Comparison of ENCODE assay signal across 15 cellular contexts in genomic region chr9:137268538-137269201, GRCh38. TPM values are rescaled to one million over a fixed set of nuclear protein-coding genes. Genes with fewer than 3 reads are reported as not detected.
DNase-seq lines count a peak whose midpoint lies in the region; ATAC-seq, FAIRE-seq and TF ChIP-seq lines count a peak whose summit lies in the region.
"Had no signal": no experiment of that assay in that cellular context is flagged by ENCODE, and none has a peak within 500 bp of the region (broad histone marks: within the 10 kb centered on the region; RNA-seq: fewer than 3 reads in every experiment).

No MANE protein-coding gene starts in this region.

- no peaks in the 10 kb centered on the region for H3K4me1 Mint-ChIP-seq in neural progenitor cell

- DNase-seq in kidney = peak; percentile 78
- DNase-seq in stomach = no peak
- DNase-seq in NCI-H2171 (lab: John Stamatoyannopoulos, UW) = no peak
- DNase-seq in SK-N-SH = no peak
- no peak for DNase-seq in neural progenitor cell (ENCODE audit: low spot score)
- no peak for DNase-seq in AG20443 (ENCODE audit: low spot score)
- DNase-seq: DMS79 treated with DMSO at 0.1 percent for 48 hours; stimulated activated CD4-positive, alpha-beta T cell treated with anti-CD3 and anti-CD28 coated beads, Interleukin-4, amount 100 ng/mL, for 4 hours; T-helper 17 cell had no signal

- no peak for TF ChIP-seq EP300 in stomach (IDR thresholded peaks at IDR 0.05)
- TF ChIP-seq EP300 in SK-N-SH (IDR thresholded peaks at IDR 0.05; ENCODE audit: borderline replicate concordance in 1 of 2, low read depth in 1 of 2, low read length in 1 of 2) = no peak

- H3K27me3 Mint-ChIP-seq in neural progenitor cell (ENCODE audit: insufficient read depth, low read depth) = no peaks in the 10 kb centered on the region
- H3K27me3 Mint-ChIP-seq: natural killer cell treated with Interleukin-12 subunit alpha and Interleukin-12 subunit beta and Interleukin-15 and Interleukin-18, amount 100 ng/mL, for 72 hours; T-helper 17 cell had no signal

- WGBS in stomach, 5 donors = 36 to 59% (median 47%) methylated on average over 18 to 19 of the region's 19 CpGs
- WGBS in SK-N-SH (ENCODE audit: low lambda C conversion rate) = 90% methylated on average over 19 of the region's 19 CpGs

- H3K36me3 Mint-ChIP-seq in neural progenitor cell = peaks cover 8% of the 10 kb centered on the region

- CTCF ChIA-PET in SK-N-SH (lab: Yijun Ruan, JAX) = interaction anchor here (0.6 to 1.7 kb wide), 3 partner anchors 11 to 130 kb away, joined by 3 to 6 read pairs (median 6); no protein-coding TSS in a partner anchor

- no peak overlapping the region for H3K27ac Mint-ChIP-seq in neural progenitor cell

- H3K4me2 ChIP-seq in SK-N-SH (no peak overlapping the region), neural progenitor cell (no peak overlapping the region)

- no peak for TF ChIP-seq RAD21 in SK-N-SH (IDR thresholded peaks at IDR 0.05; ENCODE audit: low read length)

- H3K4me3 ChIP-seq in kidney (ENCODE audit: low read length in 2 of 2) = peak overlapping the region in 1 of 2 donors; percentile 1
- H3K4me3 ChIP-seq in stomach = peak overlapping the region in 1 of 4 donors; percentile 30
- no peak overlapping the region for H3K4me3 ChIP-seq in SK-N-SH (ENCODE audit: low read depth in 2 of 2, low read length in 1 of 2)
- no peak overlapping the region for H3K4me3 ChIP-seq in neural progenitor cell
- H3K4me3 ChIP-seq: cardiac muscle cell, vagina had no signal

- H4K20me1 ChIP-seq in SK-N-SH (ENCODE audit: insufficient read depth) (0 out of 2 replicates have a peak, but pooled peaks cover 3% of the 10 kb centered on the region), neural progenitor cell (ENCODE audit: low read depth) (no peaks in the 10 kb centered on the region)

- POLR2A ChIA-PET in SK-N-SH (lab: Yijun Ruan, JAX) = no interaction called here

- H3K36me3 ChIP-seq in kidney (ENCODE audit: control insufficient read depth in 1 of 2, insufficient read depth in 2 of 2, low read length in 2 of 2) = peaks cover 2 to 6% of the 10 kb centered on the region in 2 donors
- H3K36me3 ChIP-seq in stomach = peaks cover 53 to 92% (median 81%) of the 10 kb centered on the region in 4 donors
- peaks cover 19 to 50% of the 10 kb centered on the region in 2 experiments for H3K36me3 ChIP-seq in SK-N-SH (replicated peaks in 1 of 2; ENCODE audit: control insufficient read depth in 1 of 2, insufficient read depth in 2 of 2, low read length in 1 of 2)
- H3K36me3 ChIP-seq in neural progenitor cell = no peaks in the 10 kb centered on the region

- TF ChIP-seq CTCF in VCaP (conservative IDR thresholded peaks at IDR 0.05) (no peak), kidney (IDR thresholded peaks at IDR 0.05; ENCODE audit: borderline replicate concordance, extremely low read depth, insufficient read depth) (no peak), stomach (IDR thresholded peaks at IDR 0.05) (no peak), SK-N-SH (IDR thresholded peaks at IDR 0.05) (no peak), neural progenitor cell (IDR thresholded peaks at IDR 0.05) (no peak)

- no peak for TF ChIP-seq POLR2A in stomach (IDR thresholded peaks at IDR 0.05)

- intact Hi-C loops in kidney (cut with DNase I) (no loop called here), stomach (cut with DNase I; ENCODE audit: low total_unique reads) (no loop called here)

- H3K9ac ChIP-seq in kidney (ENCODE audit: low read length in 2 of 2) (peak overlapping the region in 1 of 2 donors; percentile 53), SK-N-SH (no peak overlapping the region), neural progenitor cell (no peak overlapping the region)

- no peaks in the 10 kb centered on the region for H3K9me3 ChIP-seq in kidney (ENCODE audit: control insufficient read depth in 1 of 2, low read length in 2 of 2)
- no peaks in the 10 kb centered on the region for H3K9me3 ChIP-seq in stomach
- no peaks in the 10 kb centered on the region for H3K9me3 ChIP-seq in SK-N-SH
- H3K9me3 ChIP-seq in neural progenitor cell (ENCODE audit: low read depth) = no peaks in the 10 kb centered on the region
- H3K9me3 ChIP-seq: vagina had no signal

- no peak overlapping the region for H3K4me3 Mint-ChIP-seq in neural progenitor cell
- H3K4me3 Mint-ChIP-seq: natural killer cell treated with Interleukin-12 subunit alpha and Interleukin-12 subunit beta and Interleukin-15 and Interleukin-18, amount 100 ng/mL, for 72 hours had no signal

- no peak for FAIRE-seq in kidney (lab: Jason Lieb, UNC)
- FAIRE-seq: H1 had no signal

- H3K79me2 ChIP-seq in SK-N-SH (ENCODE audit: insufficient read depth) (no peaks in the 10 kb centered on the region), neural progenitor cell (ENCODE audit: low read depth) (no peaks in the 10 kb centered on the region)

- H3F3A ChIP-seq in SK-N-SH (replicated peaks; ENCODE audit: insufficient read depth) (peaks cover 3% of the 10 kb centered on the region), neural progenitor cell (ENCODE audit: low read depth) (no peaks in the 10 kb centered on the region)

- H3K27ac ChIP-seq in VCaP (peak overlapping the region; percentile 99), kidney (ENCODE audit: low read depth in 2 of 2, low read length in 2 of 2) (peak overlapping the region; percentile 61 to 76), stomach (peak overlapping the region; percentile 76 to 95 (median 81)), SK-N-SH (ENCODE audit: low read depth in 2 of 2, low read length in 1 of 2) (no peak overlapping the region), neural progenitor cell (no peak overlapping the region)
- H3K27ac ChIP-seq: cardiac muscle cell, vagina had no signal

- H3K27me3 ChIP-seq in stomach (no peaks in the 10 kb centered on the region), SK-N-SH (ENCODE audit: insufficient read depth) (no peaks in the 10 kb centered on the region), neural progenitor cell (no peaks in the 10 kb centered on the region)
- H3K27me3 ChIP-seq: cardiac muscle cell, vagina had no signal

- H2AFZ ChIP-seq in SK-N-SH (ENCODE audit: low read depth) = no peak overlapping the region
- H2AFZ ChIP-seq in neural progenitor cell (replicated peaks) = no peak overlapping the region

- H3K9me3 Mint-ChIP-seq in neural progenitor cell = no peaks in the 10 kb centered on the region
- H3K9me3 Mint-ChIP-seq: natural killer cell treated with Interleukin-12 subunit alpha and Interleukin-12 subunit beta and Interleukin-15 and Interleukin-18, amount 100 ng/mL, for 72 hours had no signal

- peak; percentile 5 for ATAC-seq in GM18867 (IDR thresholded peaks at IDR 0.05; ENCODE audit: unreplicated experiment)
- ATAC-seq: natural killer cell treated with Interleukin-12 subunit alpha and Interleukin-12 subunit beta and Interleukin-15 and Interleukin-18, amount 100 ng/mL, for 72 hours; T-helper 17 cell had no signal

- H3K4me1 ChIP-seq in kidney (ENCODE audit: control insufficient read depth in 1 of 2, insufficient read depth in 1 of 2, low read depth in 1 of 2, low read length in 2 of 2) (peaks cover 13 to 16% of the 10 kb centered on the region in 2 donors), stomach (peaks cover 28 to 74% (median 68%) of the 10 kb centered on the region in 4 donors), SK-N-SH (ENCODE audit: control insufficient read depth in 1 of 2, insufficient read depth in 2 of 2, low read depth in 1 of 2, low read length in 1 of 2) (no peaks in the 10 kb centered on the region; a peak in 1 of 4 replicates), neural progenitor cell (no peaks in the 10 kb centered on the region)

- H3K9me2 ChIP-seq in SK-N-SH = no peaks in the 10 kb centered on the region

TF ChIP-seq in SK-N-SH, 30 proteins besides CTCF, POLR2A, EP300 and RAD21 (continues in another document):
- no peak for TF ChIP-seq RCOR1 (IDR thresholded peaks at IDR 0.05; ENCODE audit: low read length)

RNA-seq across cellular contexts. Expression of gene TOR4A, which starts 8.9 kb away (rescaled TPM):
- total RNA-seq in kidney (23.8 TPM), stomach (100 to 1,000 TPM in 1 of 5 donors, 10 to 100 TPM in 3, 1 to 10 TPM in 1; 9.9 to 180 (median 29.9) TPM), neural progenitor cell (ENCODE audit: low replicate concordance) (0.39 and 2.8 TPM in 2 replicates)
- polyA plus RNA-seq in kidney (ENCODE audit: insufficient read depth, low read depth, low replicate concordance) (4.9 TPM), stomach (1 to 10 TPM; 5.9 to 8.9 (median 6.0) TPM), SK-N-SH (2012; rRNA removed) (0.81 and 0.99 TPM in 2 replicates)
- 0.36 and 0.62 TPM in 2 replicates for polyA plus RNA-seq in SK-N-SH (2012; cell fraction: cytosol; rRNA removed)
- polyA plus RNA-seq in SK-N-SH (2012; cell fraction: nucleus; rRNA removed) = 2.2 and 3.4 TPM in 2 replicates

RNA-seq across cellular contexts. Expression of gene NELFB, which starts 13.5 kb away (rescaled TPM):
- total RNA-seq in kidney = 57.3 TPM
- polyA plus RNA-seq in kidney (ENCODE audit: insufficient read depth, low read depth, low replicate concordance) = 43.8 TPM
- 100 to 1,000 TPM in 1 of 5 donors, 10 to 100 TPM in 4; 11.2 to 134 (median 44.9) TPM for total RNA-seq in stomach
- 10 to 100 TPM; 29.0 to 38.0 (median 34.2) TPM for polyA plus RNA-seq in stomach
- polyA plus RNA-seq in SK-N-SH (2012; rRNA removed) = 52.6 and 62.7 TPM in 2 replicates
- 25.6 and 50.6 TPM in 2 replicates for polyA plus RNA-seq in SK-N-SH (2012; cell fraction: cytosol; rRNA removed)
- polyA plus RNA-seq in SK-N-SH (2012; cell fraction: nucleus; rRNA removed) = 57.4 and 62.4 TPM in 2 replicates
- 35.2 and 76.1 TPM in 2 replicates for total RNA-seq in neural progenitor cell (ENCODE audit: low replicate concordance)

RNA-seq across cellular contexts. Expression of gene STPG3, which starts 17.6 kb away (rescaled TPM):
- total RNA-seq in kidney = 0.38 TPM
- polyA plus RNA-seq in kidney (ENCODE audit: insufficient read depth, low read depth, low replicate concordance) = not detected
- not detected for total RNA-seq in stomach
- polyA plus RNA-seq in stomach = not detected
- not detected in 2 replicates for polyA plus RNA-seq in SK-N-SH (2012; rRNA removed)
- not detected in 2 replicates for polyA plus RNA-seq in SK-N-SH (2012; cell fraction: cytosol; rRNA removed)
- not detected in 2 replicates for polyA plus RNA-seq in SK-N-SH (2012; cell fraction: nucleus; rRNA removed)
- total RNA-seq in neural progenitor cell (ENCODE audit: low replicate concordance) = not detected in 2 replicates
- total RNA-seq: H1; natural killer cell treated with Interleukin-12 subunit alpha and Interleukin-12 subunit beta and Interleukin-15 and Interleukin-18, amount 100 ng/mL, for 72 hours; vagina had no signal
- polyA plus RNA-seq: H1 had no signal

RNA-seq across cellular contexts. Expression of gene TUBB4B, which starts 27.6 kb away (rescaled TPM):
- total RNA-seq in kidney (258 TPM), stomach (100 to 1,000 TPM in 4 of 5 donors, 10 to 100 TPM in 1; 69.4 to 170 (median 115) TPM), neural progenitor cell (ENCODE audit: low replicate concordance) (183 and 367 TPM in 2 replicates)
- polyA plus RNA-seq in kidney (ENCODE audit: insufficient read depth, low read depth, low replicate concordance) (394 TPM), stomach (100 to 1,000 TPM; 188 to 292 (median 215) TPM), SK-N-SH (2012; rRNA removed) (415 and 508 TPM in 2 replicates)
- 249 and 391 TPM in 2 replicates for polyA plus RNA-seq in SK-N-SH (2012; cell fraction: cytosol; rRNA removed)
- polyA plus RNA-seq in SK-N-SH (2012; cell fraction: nucleus; rRNA removed) = 385 and 387 TPM in 2 replicates

RNA-seq across cellular contexts. Expression of gene NRARP, which starts 33.4 kb away (rescaled TPM):
- total RNA-seq in kidney (4.7 TPM), stomach (100 to 1,000 TPM in 1 of 5 donors, 10 to 100 TPM in 2, 1 to 10 TPM in 2; 1.2 to 323 (median 14.6) TPM), neural progenitor cell (ENCODE audit: low replicate concordance) (20.7 and 25.2 TPM in 2 replicates)
- polyA plus RNA-seq in kidney (ENCODE audit: insufficient read depth, low read depth, low replicate concordance) (1.7 TPM), stomach (1 to 10 TPM; 1.5 to 2.7 (median 2.0) TPM), SK-N-SH (2012; rRNA removed) (3.9 and 4.2 TPM in 2 replicates)
- 2.9 and 3.4 TPM in 2 replicates for polyA plus RNA-seq in SK-N-SH (2012; cell fraction: cytosol; rRNA removed)
- 5.1 and 6.5 TPM in 2 replicates for polyA plus RNA-seq in SK-N-SH (2012; cell fraction: nucleus; rRNA removed)

Comparison
In these comparisons a context has a peak if more than half of its experiments do, and no peak if none do; other contexts are left out.
1. H3K27ac ChIP-seq: peak in VCaP (single experiment), kidney (2 of 2) and stomach (5 of 5); none in SK-N-SH (0 of 2) and neural progenitor cell (single experiment).